Comparison of ENCODE assay signal across 20 cellular contexts in the genomic region with DNA sequence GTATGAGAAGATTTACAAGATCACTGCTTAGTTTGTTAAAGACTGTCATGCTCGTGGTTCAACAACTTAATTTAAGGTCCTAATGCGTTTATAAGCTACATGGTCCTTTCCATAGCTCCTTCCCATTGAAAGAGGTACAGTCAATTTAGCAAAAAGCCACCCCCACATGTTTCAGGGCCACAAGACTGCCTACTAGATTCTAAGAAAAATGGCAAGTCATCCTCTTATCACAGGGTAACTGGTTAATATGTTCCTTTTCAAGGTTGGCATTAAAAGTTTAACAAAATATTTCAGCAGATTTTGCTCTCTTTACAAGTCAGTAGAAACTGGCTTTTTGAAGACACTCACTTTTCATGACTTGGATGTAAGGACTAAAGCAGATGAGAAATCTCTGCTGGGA. TPM values are rescaled to one million over a fixed set of nuclear protein-coding genes. Genes with fewer than 3 reads are reported as not detected.
"Had no signal": no experiment of that assay in that cellular context is flagged by ENCODE, and none has a peak within 500 bp of the region (broad histone marks: within the 10 kb centered on the region; RNA-seq: fewer than 3 reads in every experiment).

No MANE protein-coding gene starts in this region.

- H3K4me1 Mint-ChIP-seq: activated naive CD4-positive, alpha-beta T cell treated with anti-CD3 and anti-CD28 coated beads, Interleukin-2, amount 50 U/mL, for 24 hours had no signal

- H3K27me3 ChIP-seq: Peyer's patch had no signal

- H3K27me3 Mint-ChIP-seq: activated naive CD4-positive, alpha-beta T cell treated with anti-CD3 and anti-CD28 coated beads, Interleukin-2, amount 50 U/mL, for 24 hours had no signal

- DNase-seq: activated CD4-positive, alpha-beta T cell treated with anti-CD3 and anti-CD28 coated beads for 4 hours; activated CD8-positive, alpha-beta memory T cell treated with anti-CD3 and anti-CD28 coated beads for 24 hours; activated effector memory CD4-positive, alpha-beta T cell treated with Interleukin-2 at 50 U/mL for 16 hours; activated naive CD4-positive, alpha-beta T cell; activated T-cell treated with anti-CD3 and anti-CD28 coated beads, Interleukin-2, amount 50 U/mL, for 48 hours; caudate nucleus; Karpas-422; NCI-H1105 treated with DMSO at 0.1 percent for 48 hours; NCI-H1436 treated with DMSO at 0.1 percent for 48 hours; NCI-H187; NCI-H2081; NCI-H446; NCI-H524; Peyer's patch; SHP77 treated with DMSO at 0.1 percent for 48 hours; T-helper 17 cell; T-helper 9 cell; WERI-Rb-1 had no signal

- H3K9me3 ChIP-seq: Peyer's patch had no signal

- H3K9me3 Mint-ChIP-seq: activated naive CD4-positive, alpha-beta T cell treated with anti-CD3 and anti-CD28 coated beads, Interleukin-2, amount 50 U/mL, for 24 hours had no signal

- H3K4me3 Mint-ChIP-seq: activated naive CD4-positive, alpha-beta T cell treated with anti-CD3 and anti-CD28 coated beads, Interleukin-2, amount 50 U/mL, for 24 hours; T-helper 17 cell had no signal

- H3K4me3 ChIP-seq: Peyer's patch had no signal

- H3K4me1 ChIP-seq: Peyer's patch had no signal

- H3K27ac ChIP-seq: Peyer's patch, WERI-Rb-1 had no signal

- ATAC-seq: T-helper 17 cell had no signal

- H3K27ac Mint-ChIP-seq: activated naive CD4-positive, alpha-beta T cell treated with anti-CD3 and anti-CD28 coated beads, Interleukin-2, amount 50 U/mL, for 24 hours; T-helper 17 cell had no signal

- H3K36me3 Mint-ChIP-seq: activated naive CD4-positive, alpha-beta T cell treated with anti-CD3 and anti-CD28 coated beads, Interleukin-2, amount 50 U/mL, for 24 hours had no signal

- H3K36me3 ChIP-seq: Peyer's patch, WERI-Rb-1 had no signal

RNA-seq across cellular contexts. Expression of a gene that starts 15.7 kb away (rescaled TPM):
- total RNA-seq: cerebellum, Peyer's patch, T-helper 17 cell had no signal

RNA-seq across cellular contexts. Expression of a gene that starts 53.2 kb away (rescaled TPM):
- total RNA-seq: cerebellum, Peyer's patch, T-helper 17 cell had no signal
